Comparison of ENCODE assay signal across 11 cellular contexts in the genomic region with DNA sequence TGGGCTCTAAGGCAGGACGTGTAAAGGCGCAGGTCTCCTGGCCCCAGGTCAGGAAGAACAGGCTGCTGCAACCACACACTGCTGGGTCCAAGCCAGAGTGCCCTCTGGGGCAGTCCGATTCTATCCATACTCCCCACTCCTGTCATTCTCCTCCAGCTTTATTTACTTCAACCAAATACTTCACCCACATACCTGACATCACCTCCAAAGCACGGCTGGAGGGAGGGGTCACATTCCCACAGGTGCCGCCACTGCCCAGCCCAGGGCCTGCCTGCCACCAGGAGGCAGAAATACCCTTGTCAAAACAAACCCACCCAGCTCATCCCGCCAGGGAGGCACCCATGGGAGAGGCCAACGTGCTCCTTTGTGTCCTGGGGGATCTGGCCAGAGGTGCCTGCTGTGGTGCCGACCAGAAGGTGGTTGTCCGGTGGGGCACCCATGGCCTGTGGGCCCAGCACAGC.
A peak's percentile ranks its signal among the peaks of the same experiment; 100 is the strongest.
DNase-seq lines count a peak whose midpoint lies in the region; ATAC-seq, FAIRE-seq and TF ChIP-seq lines count a peak whose summit lies in the region.
"Had no signal": no experiment of that assay in that cellular context is flagged by ENCODE, and none has a peak within 500 bp of the region (broad histone marks: within the 10 kb centered on the region; RNA-seq: fewer than 3 reads in every experiment).

No MANE protein-coding gene starts in this region.

- H3K4me2 ChIP-seq in K562 (ENCODE audit: insufficient read depth, low read length) (no peak overlapping the region), HepG2 (ENCODE audit: low read depth, low read length) (peak overlapping the region; percentile 96)

- TF ChIP-seq POLR2A in K562 (conservative IDR thresholded peaks at IDR 0.05) (no peak), HepG2 (IDR thresholded peaks at IDR 0.05; ENCODE audit: insufficient read depth in 1 of 2, low read depth in 2 of 2, low read length in 2 of 2) (no peak), suprapubic skin (IDR thresholded peaks at IDR 0.05) (no peak)

- H3K27ac ChIP-seq in K562 (ENCODE audit: extremely low read depth, low read depth, low read length) = no peak overlapping the region
- no peak overlapping the region for H3K27ac ChIP-seq in HepG2 (ENCODE audit: extremely low read length, insufficient read depth, low read length)
- H3K27ac ChIP-seq in suprapubic skin = peak overlapping the region; percentile 44

- peak overlapping the region in 1 of 2 experiments; percentile 41; a peak in 1 of 4 replicates for H3K9ac ChIP-seq in K562 (ENCODE audit: insufficient read depth in 1 of 2, low read depth in 2 of 2, low read length in 2 of 2)
- H3K9ac ChIP-seq in HepG2 (ENCODE audit: insufficient read depth, low read depth, low read length) = 0 out of 2 replicates have a peak overlapping the region, but pooled peaks have one; percentile 33

- H3K27me3 ChIP-seq in K562 (ENCODE audit: control insufficient read depth in 2 of 2, insufficient read depth in 2 of 2, low read length in 2 of 2) (no peaks in the 10 kb centered on the region), HepG2 (ENCODE audit: control insufficient read depth in 1 of 2, insufficient read depth in 2 of 2, low read length in 2 of 2) (no peaks in the 10 kb centered on the region), suprapubic skin (no peaks in the 10 kb centered on the region)
- H3K27me3 ChIP-seq: dorsolateral prefrontal cortex had no signal

- ATAC-seq in K562 = peak; percentile 7; the same call in 1 of the 3 replicates
- peak; percentile 84 for ATAC-seq in HepG2
- ATAC-seq in GM19328 (IDR thresholded peaks at IDR 0.05; ENCODE audit: unreplicated experiment) = no peak
- ATAC-seq in GM21367 (IDR thresholded peaks at IDR 0.05; ENCODE audit: unreplicated experiment) = no peak

- CTCF ChIA-PET in K562 (lab: Yijun Ruan, JAX; ENCODE audit: low intra/inter-chr PET ratio) = interaction anchor here (1.5 kb wide), 1 partner anchor 101 kb away, joined by 6 read pairs; no protein-coding TSS in a partner anchor
- CTCF ChIA-PET in HepG2 (lab: Yijun Ruan, JAX; ENCODE audit: low intra/inter-chr PET ratio, low total read pairs) = interaction anchor here (1.2 to 2.5 kb wide), 4 partner anchors 101 to 194 kb away, joined by 5 to 15 read pairs (median 5); a partner anchor contains a TSS

- H2AFZ ChIP-seq in K562 (ENCODE audit: low read depth, low read length) (peak overlapping the region; percentile 88), HepG2 (ENCODE audit: low read length) (peak overlapping the region; percentile 20)

- POLR2A ChIA-PET in K562 (lab: Yijun Ruan, JAX) (interaction anchor here (0.5 to 1.0 kb wide), 5 partner anchors 50 to 813 kb away, joined by 3 to 4 read pairs (median 3); no protein-coding TSS in a partner anchor), HepG2 (lab: Yijun Ruan, JAX) (no interaction called here)

- 56% methylated on average over 5 of the region's 9 CpGs for WGBS in K562 (ENCODE audit: insufficient coverage, low coverage, missing lambda C conversion rate)
- WGBS in HepG2 (ENCODE audit: low lambda C conversion rate) = 0% methylated on average over 1 of the region's 9 CpGs
- 60% methylated on average over 8 of the region's 9 CpGs for WGBS in suprapubic skin

- no peaks in the 10 kb centered on the region for H3K79me2 ChIP-seq in K562 (ENCODE audit: control insufficient read depth, insufficient read depth, low read length)
- no peaks in the 10 kb centered on the region for H3K79me2 ChIP-seq in HepG2 (ENCODE audit: insufficient read depth, low read length)

- intact Hi-C loops in K562 (cut with micrococcal nuclease) (loop anchor here (1.0 to 5.0 kb wide), 3 partner anchors 49 to 119 kb away; a partner anchor contains a TSS), HepG2 (cut with micrococcal nuclease; ENCODE audit: unreplicated experiment) (loop anchor here (1.0 to 5.0 kb wide), 3 partner anchors 100 to 336 kb away; a partner anchor contains a TSS)

- H3K36me3 ChIP-seq in K562 (ENCODE audit: control insufficient read depth, insufficient read depth, low read length) (no peaks in the 10 kb centered on the region), HepG2 (replicated peaks in 1 of 2; ENCODE audit: control insufficient read depth in 1 of 2, insufficient read depth in 2 of 2, low read length in 2 of 2) (no peaks in the 10 kb centered on the region), suprapubic skin (no peaks in the 10 kb centered on the region)

- in situ Hi-C loops in K562 (cut with MboI) = loop anchor here (5.0 kb wide), 1 partner anchor 96 kb away; no protein-coding TSS in a partner anchor
- in situ Hi-C loops in HepG2 (cut with HindIII; ENCODE audit: extremely low pct_ligation_motif_present, low pct_unique_long_range_greater_than_20kb) = loop anchor here (5.0 kb wide), 1 partner anchor 106 kb away; no protein-coding TSS in a partner anchor

- no peak for TF ChIP-seq CTCF in K562 (IDR thresholded peaks at IDR 0.05 in 2 of 3, conservative IDR thresholded peaks at IDR 0.05 in 1 of 3; ENCODE audit: insufficient read depth in 2 of 3, low read depth in 1 of 3, low read length in 3 of 3)
- TF ChIP-seq CTCF in HepG2 (CRISPR knock-in tag; IDR thresholded peaks at IDR 0.05) = peak; percentile 68
- TF ChIP-seq CTCF in suprapubic skin (IDR thresholded peaks at IDR 0.05) = no peak

- H4K20me1 ChIP-seq in K562 (replicated peaks; ENCODE audit: control insufficient read depth, insufficient read depth, low read length) = no peaks in the 10 kb centered on the region
- H4K20me1 ChIP-seq in HepG2 (ENCODE audit: insufficient read depth, low read length) = no peaks in the 10 kb centered on the region

- H3K4me3 ChIP-seq in K562 (no peak overlapping the region), HepG2 (replicated peaks in 1 of 3; ENCODE audit: insufficient read depth in 1 of 3, low read depth in 2 of 3, low read length in 3 of 3) (peak overlapping the region in 2 of 3 experiments; percentile 43 to 68; a peak in 5 of 6 replicates), suprapubic skin (no peak overlapping the region)

- peak; percentile 61 for DNase-seq in SIG-M5 treated with dmso at 0.1 percent for 504 hours (lab: John Stamatoyannopoulos, UW; ENCODE audit: unreplicated experiment)
- no peak for DNase-seq in SIG-M5 (lab: John Stamatoyannopoulos, UW)
- no peak for DNase-seq in K562 (ENCODE audit: extremely low read depth in 1 of 4, low spot score in 3 of 4)
- DNase-seq in HepG2 (ENCODE audit: low spot score) = peak; percentile 57
- DNase-seq in suprapubic skin (ENCODE audit: low spot score in 2 of 2) = no peak
- DNase-seq in mesenteric fat pad (ENCODE audit: low spot score) = no peak
- DNase-seq: GOT3 had no signal

- no peaks in the 10 kb centered on the region for H3K9me1 ChIP-seq in K562 (ENCODE audit: control insufficient read depth, insufficient read depth, low read length)

- FAIRE-seq in K562 (lab: Jason Lieb, UNC) = no peak
- no peak for FAIRE-seq in HepG2 (lab: Jason Lieb, UNC)
- FAIRE-seq: D721Med had no signal

- no peaks in the 10 kb centered on the region for H3K9me3 ChIP-seq in K562 (replicated peaks; ENCODE audit: control insufficient read depth, insufficient read depth, low read depth, low read length)
- no peaks in the 10 kb centered on the region for H3K9me3 ChIP-seq in HepG2 (ENCODE audit: low read length)
- H3K9me3 ChIP-seq in suprapubic skin = no peaks in the 10 kb centered on the region

- no peak for TF ChIP-seq EP300 in K562 (IDR thresholded peaks at IDR 0.05; ENCODE audit: low read length)
- no peak for TF ChIP-seq EP300 in HepG2 (IDR thresholded peaks at IDR 0.05; ENCODE audit: low read depth in 2 of 2, low read length in 2 of 2)
- no peak for TF ChIP-seq EP300 in HepG2 (CRISPR knock-in tag; IDR thresholded peaks at IDR 0.05; ENCODE audit: borderline replicate concordance)
- TF ChIP-seq EP300 in suprapubic skin (IDR thresholded peaks at IDR 0.05) = no peak

- TF ChIP-seq RAD21 in K562 (CRISPR knock-in tag; conservative IDR thresholded peaks at IDR 0.05 in 1 of 2, IDR thresholded peaks at IDR 0.05 in 1 of 2) (peak in 1 of 2 experiments; percentile 11; a peak in 1 of 4 replicates), HepG2 (CRISPR knock-in tag; IDR thresholded peaks at IDR 0.05) (peak; percentile 56; the same call in 1 of the 2 replicates)

- no TSS peak for BruUV-seq in K562 (replicated peaks; lab: Mats Ljungman, UMichigan)
- BruUV-seq in HepG2 (replicated peaks; lab: Mats Ljungman, UMichigan) = no TSS peak

- H3K4me1 ChIP-seq in K562 (replicated peaks in 1 of 2; ENCODE audit: control insufficient read depth in 2 of 2, insufficient read depth in 2 of 2, low read length in 2 of 2) (peaks cover 4 to 8% of the 10 kb centered on the region in 2 experiments; a peak in 3 of 5 replicates), HepG2 (ENCODE audit: insufficient read depth, low read length) (peaks cover 43% of the 10 kb centered on the region), suprapubic skin (peaks cover 21% of the 10 kb centered on the region)

TF ChIP-seq in K562, 482 proteins besides CTCF, POLR2A, EP300 and RAD21 (continues in another document):
- TF ChIP-seq ZNF695 (CRISPR knock-in tag; IDR thresholded peaks at IDR 0.05) (no peak), HLTF (IDR thresholded peaks at IDR 0.05) (no peak)

TF ChIP-seq in HepG2, 621 proteins besides CTCF, POLR2A, EP300 and RAD21 (continues in another document):
- TF ChIP-seq, protein P1, sequence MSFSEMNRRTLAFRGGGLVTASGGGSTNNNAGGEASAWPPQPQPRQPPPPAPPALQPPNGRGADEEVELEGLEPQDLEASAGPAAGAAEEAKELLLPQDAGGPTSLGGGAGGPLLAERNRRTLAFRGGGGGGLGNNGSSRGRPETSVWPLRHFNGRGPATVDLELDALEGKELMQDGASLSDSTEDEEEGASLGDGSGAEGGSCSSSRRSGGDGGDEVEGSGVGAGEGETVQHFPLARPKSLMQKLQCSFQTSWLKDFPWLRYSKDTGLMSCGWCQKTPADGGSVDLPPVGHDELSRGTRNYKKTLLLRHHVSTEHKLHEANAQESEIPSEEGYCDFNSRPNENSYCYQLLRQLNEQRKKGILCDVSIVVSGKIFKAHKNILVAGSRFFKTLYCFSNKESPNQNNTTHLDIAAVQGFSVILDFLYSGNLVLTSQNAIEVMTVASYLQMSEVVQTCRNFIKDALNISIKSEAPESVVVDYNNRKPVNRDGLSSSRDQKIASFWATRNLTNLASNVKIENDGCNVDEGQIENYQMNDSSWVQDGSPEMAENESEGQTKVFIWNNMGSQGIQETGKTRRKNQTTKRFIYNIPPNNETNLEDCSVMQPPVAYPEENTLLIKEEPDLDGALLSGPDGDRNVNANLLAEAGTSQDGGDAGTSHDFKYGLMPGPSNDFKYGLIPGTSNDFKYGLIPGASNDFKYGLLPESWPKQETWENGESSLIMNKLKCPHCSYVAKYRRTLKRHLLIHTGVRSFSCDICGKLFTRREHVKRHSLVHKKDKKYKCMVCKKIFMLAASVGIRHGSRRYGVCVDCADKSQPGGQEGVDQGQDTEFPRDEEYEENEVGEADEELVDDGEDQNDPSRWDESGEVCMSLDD (CRISPR knock-in tag; IDR thresholded peaks at IDR 0.05; ENCODE audit: borderline replicate concordance) = 0 out of 2 replicates have a peak, but pooled peaks have one; percentile 28
- TF ChIP-seq ZNF772 (CRISPR knock-in tag; IDR thresholded peaks at IDR 0.05) = no peak
- TF ChIP-seq RFXANK (CRISPR knock-in tag; IDR thresholded peaks at IDR 0.05) = no peak

Comparison
In these comparisons a context has a peak if more than half of its experiments do, and no peak if none do; other contexts are left out.
1. DNase-seq: peak in SIG-M5 treated with dmso at 0.1 percent for 504 hours (single experiment) and HepG2 (single experiment); none in SIG-M5 (single experiment), K562 (0 of 4), suprapubic skin (0 of 2) and mesenteric fat pad (single experiment).
2. ATAC-seq: peak in K562 (single experiment) and HepG2 (single experiment); none in GM19328 (single experiment) and GM21367 (single experiment).
3. H3K4me3 ChIP-seq: peak in HepG2 (2 of 3); none in K562 (single experiment) and suprapubic skin (single experiment).